ENCODE assay signal across 2 cellular contexts in genomic region chr7:17181482-17181881, GRCh38.
TF ChIP-seq lines count a peak whose summit lies in the region.

No MANE protein-coding gene starts in this region.

TF ChIP-seq in GM23338, 12 proteins besides CTCF, POLR2A, EP300 and RAD21:
- TF ChIP-seq POLR2AphosphoS5 (IDR thresholded peaks at IDR 0.05; ENCODE audit: low read depth) (no peak), NANOG (IDR thresholded peaks at IDR 0.05; ENCODE audit: borderline replicate concordance) (no peak), REST (IDR thresholded peaks at IDR 0.05; ENCODE audit: unreplicated experiment) (no peak), JUNB (IDR thresholded peaks at IDR 0.05; ENCODE audit: unreplicated experiment) (no peak), ZNF331 (CRISPR knock-in tag; IDR thresholded peaks at IDR 0.05; ENCODE audit: low read depth) (no peak), EZH2 (IDR thresholded peaks at IDR 0.05; ENCODE audit: low read depth, unreplicated experiment) (no peak), CREB1 (CRISPR knock-in tag; IDR thresholded peaks at IDR 0.05; ENCODE audit: low read depth) (no peak)
- TF ChIP-seq, protein P1, sequence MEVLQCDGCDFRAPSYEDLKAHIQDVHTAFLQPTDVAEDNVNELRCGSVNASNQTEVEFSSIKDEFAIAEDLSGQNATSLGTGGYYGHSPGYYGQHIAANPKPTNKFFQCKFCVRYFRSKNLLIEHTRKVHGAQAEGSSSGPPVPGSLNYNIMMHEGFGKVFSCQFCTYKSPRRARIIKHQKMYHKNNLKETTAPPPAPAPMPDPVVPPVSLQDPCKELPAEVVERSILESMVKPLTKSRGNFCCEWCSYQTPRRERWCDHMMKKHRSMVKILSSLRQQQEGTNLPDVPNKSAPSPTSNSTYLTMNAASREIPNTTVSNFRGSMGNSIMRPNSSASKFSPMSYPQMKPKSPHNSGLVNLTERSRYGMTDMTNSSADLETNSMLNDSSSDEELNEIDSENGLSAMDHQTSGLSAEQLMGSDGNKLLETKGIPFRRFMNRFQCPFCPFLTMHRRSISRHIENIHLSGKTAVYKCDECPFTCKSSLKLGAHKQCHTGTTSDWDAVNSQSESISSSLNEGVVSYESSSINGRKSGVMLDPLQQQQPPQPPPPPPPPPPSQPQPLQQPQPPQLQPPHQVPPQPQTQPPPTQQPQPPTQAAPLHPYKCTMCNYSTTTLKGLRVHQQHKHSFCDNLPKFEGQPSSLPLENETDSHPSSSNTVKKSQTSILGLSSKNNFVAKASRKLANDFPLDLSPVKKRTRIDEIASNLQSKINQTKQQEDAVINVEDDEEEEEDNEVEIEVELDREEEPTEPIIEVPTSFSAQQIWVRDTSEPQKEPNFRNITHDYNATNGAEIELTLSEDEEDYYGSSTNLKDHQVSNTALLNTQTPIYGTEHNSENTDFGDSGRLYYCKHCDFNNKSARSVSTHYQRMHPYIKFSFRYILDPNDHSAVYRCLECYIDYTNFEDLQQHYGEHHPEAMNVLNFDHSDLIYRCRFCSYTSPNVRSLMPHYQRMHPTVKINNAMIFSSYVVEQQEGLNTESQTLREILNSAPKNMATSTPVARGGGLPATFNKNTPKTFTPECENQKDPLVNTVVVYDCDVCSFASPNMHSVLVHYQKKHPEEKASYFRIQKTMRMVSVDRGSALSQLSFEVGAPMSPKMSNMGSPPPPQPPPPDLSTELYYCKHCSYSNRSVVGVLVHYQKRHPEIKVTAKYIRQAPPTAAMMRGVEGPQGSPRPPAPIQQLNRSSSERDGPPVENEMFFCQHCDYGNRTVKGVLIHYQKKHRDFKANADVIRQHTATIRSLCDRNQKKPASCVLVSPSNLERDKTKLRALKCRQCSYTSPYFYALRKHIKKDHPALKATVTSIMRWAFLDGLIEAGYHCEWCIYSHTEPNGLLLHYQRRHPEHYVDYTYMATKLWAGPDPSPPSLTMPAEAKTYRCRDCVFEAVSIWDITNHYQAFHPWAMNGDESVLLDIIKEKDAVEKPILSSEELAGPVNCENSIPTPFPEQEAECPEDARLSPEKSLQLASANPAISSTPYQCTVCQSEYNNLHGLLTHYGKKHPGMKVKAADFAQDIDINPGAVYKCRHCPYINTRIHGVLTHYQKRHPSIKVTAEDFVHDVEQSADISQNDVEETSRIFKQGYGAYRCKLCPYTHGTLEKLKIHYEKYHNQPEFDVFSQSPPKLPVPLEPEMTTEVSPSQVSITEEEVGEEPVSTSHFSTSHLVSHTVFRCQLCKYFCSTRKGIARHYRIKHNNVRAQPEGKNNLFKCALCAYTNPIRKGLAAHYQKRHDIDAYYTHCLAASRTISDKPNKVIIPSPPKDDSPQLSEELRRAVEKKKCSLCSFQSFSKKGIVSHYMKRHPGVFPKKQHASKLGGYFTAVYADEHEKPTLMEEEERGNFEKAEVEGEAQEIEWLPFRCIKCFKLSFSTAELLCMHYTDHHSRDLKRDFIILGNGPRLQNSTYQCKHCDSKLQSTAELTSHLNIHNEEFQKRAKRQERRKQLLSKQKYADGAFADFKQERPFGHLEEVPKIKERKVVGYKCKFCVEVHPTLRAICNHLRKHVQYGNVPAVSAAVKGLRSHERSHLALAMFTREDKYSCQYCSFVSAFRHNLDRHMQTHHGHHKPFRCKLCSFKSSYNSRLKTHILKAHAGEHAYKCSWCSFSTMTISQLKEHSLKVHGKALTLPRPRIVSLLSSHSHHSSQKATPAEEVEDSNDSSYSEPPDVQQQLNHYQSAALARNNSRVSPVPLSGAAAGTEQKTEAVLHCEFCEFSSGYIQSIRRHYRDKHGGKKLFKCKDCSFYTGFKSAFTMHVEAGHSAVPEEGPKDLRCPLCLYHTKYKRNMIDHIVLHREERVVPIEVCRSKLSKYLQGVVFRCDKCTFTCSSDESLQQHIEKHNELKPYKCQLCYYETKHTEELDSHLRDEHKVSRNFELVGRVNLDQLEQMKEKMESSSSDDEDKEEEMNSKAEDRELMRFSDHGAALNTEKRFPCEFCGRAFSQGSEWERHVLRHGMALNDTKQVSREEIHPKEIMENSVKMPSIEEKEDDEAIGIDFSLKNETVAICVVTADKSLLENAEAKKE (CRISPR knock-in tag; IDR thresholded peaks at IDR 0.05), result no peak
- TF ChIP-seq, protein P2, sequence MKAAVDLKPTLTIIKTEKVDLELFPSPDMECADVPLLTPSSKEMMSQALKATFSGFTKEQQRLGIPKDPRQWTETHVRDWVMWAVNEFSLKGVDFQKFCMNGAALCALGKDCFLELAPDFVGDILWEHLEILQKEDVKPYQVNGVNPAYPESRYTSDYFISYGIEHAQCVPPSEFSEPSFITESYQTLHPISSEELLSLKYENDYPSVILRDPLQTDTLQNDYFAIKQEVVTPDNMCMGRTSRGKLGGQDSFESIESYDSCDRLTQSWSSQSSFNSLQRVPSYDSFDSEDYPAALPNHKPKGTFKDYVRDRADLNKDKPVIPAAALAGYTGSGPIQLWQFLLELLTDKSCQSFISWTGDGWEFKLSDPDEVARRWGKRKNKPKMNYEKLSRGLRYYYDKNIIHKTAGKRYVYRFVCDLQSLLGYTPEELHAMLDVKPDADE (IDR thresholded peaks at IDR 0.05), result no peak
TF ChIP-seq in GM23338: peak in this region for 0.

TF ChIP-seq in H1, 55 proteins besides CTCF, POLR2A, EP300 and RAD21:
- TF ChIP-seq RFX5 (IDR thresholded peaks at IDR 0.05; ENCODE audit: borderline replicate concordance, low read depth, low read length), result no peak
- TF ChIP-seq MAFK (IDR thresholded peaks at IDR 0.05; ENCODE audit: low read depth, low read length), result peak; percentile 60; the same call in 1 of the 2 replicates
